ENCODE assay signal across 14 cellular contexts in the genomic region with DNA sequence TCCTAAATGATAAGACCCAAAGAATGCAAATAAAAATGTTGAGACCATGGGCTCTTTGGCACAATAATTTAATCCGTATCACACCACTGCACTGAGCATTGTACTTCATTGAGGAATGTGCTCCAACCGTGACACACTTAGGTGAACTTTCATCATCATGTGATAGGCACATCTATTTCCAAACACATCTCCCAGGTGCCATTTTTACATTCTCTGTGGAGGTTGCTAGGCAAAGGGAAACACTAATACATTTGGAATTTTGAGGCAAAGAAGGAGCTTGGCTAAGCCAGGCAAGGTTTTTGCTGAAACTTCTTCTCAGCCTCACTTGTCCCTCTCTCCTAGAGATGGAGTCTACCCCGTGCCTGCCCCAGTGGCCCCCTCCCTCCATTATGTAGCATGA.
DNase-seq lines count a peak whose midpoint lies in the region; ATAC-seq and TF ChIP-seq lines count a peak whose summit lies in the region.
"Had no signal": no experiment of that assay in that cellular context is flagged by ENCODE, and none has a peak within 500 bp of the region (broad histone marks: within the 10 kb centered on the region; RNA-seq: fewer than 3 reads in every experiment).

No MANE protein-coding gene starts in this region.

- no peak overlapping the region for H3K23ac ChIP-seq in IMR-90 (ENCODE audit: low read depth, low read length)

- H3K4me1 ChIP-seq in IMR-90 (ENCODE audit: control insufficient read depth, insufficient read depth, low read length) = peaks cover 5% of the 10 kb centered on the region
- no peaks in the 10 kb centered on the region for H3K4me1 ChIP-seq in naive thymus-derived CD4-positive, alpha-beta T cell (ENCODE audit: control insufficient read depth in 2 of 2, insufficient read depth in 2 of 2, low read length in 2 of 2)
- H3K4me1 ChIP-seq: right lobe of liver had no signal

- H3K4me3 ChIP-seq in IMR-90 (ENCODE audit: insufficient read depth, low read depth, low read length) (no peak overlapping the region), astrocyte of the cerebellum (ENCODE audit: low read depth, low read length) (no peak overlapping the region)
- no peak overlapping the region for H3K4me3 ChIP-seq in naive thymus-derived CD4-positive, alpha-beta T cell (ENCODE audit: low read length)
- H3K4me3 ChIP-seq: adrenal gland, right lobe of liver had no signal

- H2AFZ ChIP-seq in IMR-90 (replicated peaks; ENCODE audit: low read length, poor library complexity) = no peak overlapping the region

- CTCF ChIA-PET in IMR-90 (lab: Yijun Ruan, JAX) = interaction anchor here (0.6 to 1.1 kb wide), 2 partner anchors 9 to 296 kb away, joined by 3 to 4 read pairs; no protein-coding TSS in a partner anchor
- CTCF ChIA-PET in naive thymus-derived CD4-positive, alpha-beta T cell (lab: Charles Lee) = no interaction called here

- H3K27me3 ChIP-seq in IMR-90 (ENCODE audit: control insufficient read depth, insufficient read depth, low read length) = no peaks in the 10 kb centered on the region; the same call in 1 of the 2 replicates
- no peaks in the 10 kb centered on the region for H3K27me3 ChIP-seq in naive thymus-derived CD4-positive, alpha-beta T cell (ENCODE audit: control insufficient read depth in 2 of 2, insufficient read depth in 2 of 2, low read length in 2 of 2)
- H3K27me3 ChIP-seq: adrenal gland, right lobe of liver had no signal

- H3K4me2 ChIP-seq in IMR-90 (ENCODE audit: low read depth, low read length) = no peak overlapping the region

- no peaks in the 10 kb centered on the region for H3K79me1 ChIP-seq in IMR-90 (ENCODE audit: low read depth in 1 of 2, low read length in 2 of 2)

- H3K9me3 Mint-ChIP-seq in naive thymus-derived CD4-positive, alpha-beta T cell = peaks cover 0 to 3% (median 0%) of the 10 kb centered on the region in 11 donors
- H3K9me3 Mint-ChIP-seq: dendritic cell treated with granulocyte-macrophage colony-stimulating factor and Interleukin-4, amounts not matched to agents 40 ng/mL and 50 ng/mL, for 4 days had no signal

- H2BK15ac ChIP-seq in IMR-90 (ENCODE audit: low read depth, low read length) = no peak overlapping the region; the same call in 2 of the 3 replicates

- no peak overlapping the region for H4K5ac ChIP-seq in IMR-90 (ENCODE audit: low read depth, low read length)

- H3K18ac ChIP-seq in IMR-90 (ENCODE audit: low read depth, low read length) = no peak overlapping the region

- POLR2A ChIA-PET in IMR-90 (lab: Charles Lee; ENCODE audit: unreplicated experiment) = no interaction called here
- POLR2A ChIA-PET in naive thymus-derived CD4-positive, alpha-beta T cell (lab: Charles Lee) = no interaction called here

- no peak overlapping the region for H3K27ac ChIP-seq in IMR-90 (ENCODE audit: insufficient read depth, low read length)
- H3K27ac ChIP-seq in naive thymus-derived CD4-positive, alpha-beta T cell (ENCODE audit: low read depth, low read length) = no peak overlapping the region
- H3K27ac ChIP-seq: adrenal gland, right lobe of liver had no signal

- no peak overlapping the region for H3K9ac ChIP-seq in IMR-90 (ENCODE audit: low read depth, low read length)

- H2BK20ac ChIP-seq in IMR-90 (ENCODE audit: low read depth, low read length) = peak overlapping the region; percentile 76; the same call in 1 of the 2 replicates

- no peak overlapping the region for H3K4me3 Mint-ChIP-seq in naive thymus-derived CD4-positive, alpha-beta T cell
- H3K4me3 Mint-ChIP-seq: dendritic cell treated with granulocyte-macrophage colony-stimulating factor and Interleukin-4, amounts not matched to agents 40 ng/mL and 50 ng/mL, for 4 days had no signal

- DNase-seq in AG08395 (ENCODE audit: low spot score) (peak; percentile 77), IMR-90 (peak; percentile 68), astrocyte of the cerebellum (ENCODE audit: low read depth) (peak; percentile 37), iris pigment epithelial cell (ENCODE audit: low read depth) (peak; percentile 41), NCI-H1930 (lab: John Stamatoyannopoulos, UW) (no peak), NCI-H2107 treated with DMSO at 0.1 percent for 48 hours (lab: John Stamatoyannopoulos, UW; ENCODE audit: unreplicated experiment) (no peak)
- DNase-seq in naive thymus-derived CD4-positive, alpha-beta T cell = no peak
- DNase-seq: activated CD4-positive, alpha-beta T cell treated with anti-CD3 and anti-CD28 coated beads, Interleukin-2, amount 50 U/mL, for 4 hours; activated T-cell treated with anti-CD3 and anti-CD28 coated beads, Interleukin-2, amount 50 U/mL, for 48 hours; adrenal gland; Calu3; right lobe of liver had no signal

- H3K9me1 ChIP-seq in IMR-90 (ENCODE audit: insufficient read depth, low read length) = peaks cover 11% of the 10 kb centered on the region; the same call in 1 of the 2 replicates

- peak overlapping the region; percentile 61; the same call in 1 of the 2 replicates for H2AK5ac ChIP-seq in IMR-90 (ENCODE audit: low read depth, low read length)

- H3K4me1 Mint-ChIP-seq in naive thymus-derived CD4-positive, alpha-beta T cell = no peaks in the 10 kb centered on the region

- no CpG with 5 or more reads among the region's 3 CpGs for WGBS in IMR-90 (ENCODE audit: extremely low coverage in 2 of 2, insufficient read length in 1 of 2), 2 experiments

- no peak overlapping the region for H3K56ac ChIP-seq in IMR-90 (ENCODE audit: extremely low read depth, insufficient read depth, low read length)

- H3K27ac Mint-ChIP-seq in naive thymus-derived CD4-positive, alpha-beta T cell = no peak overlapping the region
- H3K27ac Mint-ChIP-seq: dendritic cell treated with granulocyte-macrophage colony-stimulating factor and Interleukin-4, amounts not matched to agents 40 ng/mL and 50 ng/mL, for 4 days had no signal

- H3K27me3 Mint-ChIP-seq in naive thymus-derived CD4-positive, alpha-beta T cell = peaks cover 0 to 13% (median 12%) of the 10 kb centered on the region in 5 donors

- no peaks in the 10 kb centered on the region for H4K20me1 ChIP-seq in IMR-90 (ENCODE audit: insufficient read depth, low read length)

- peak overlapping the region; percentile 68 for H4K91ac ChIP-seq in IMR-90 (ENCODE audit: insufficient read depth, low read depth, low read length)

- H3K36me3 Mint-ChIP-seq in naive thymus-derived CD4-positive, alpha-beta T cell = no peaks in the 10 kb centered on the region

- H3K4ac ChIP-seq in IMR-90 (ENCODE audit: low read depth, low read length) = peak overlapping the region; percentile 36; the same call in 1 of the 2 replicates

- dilution Hi-C loops in IMR-90 (cut with HindIII; ENCODE audit: low sequenced_read_pairs, unreplicated experiment) = no loop called here

- TF ChIP-seq RAD21 in IMR-90 (IDR thresholded peaks at IDR 0.05; ENCODE audit: low read length) = no peak

- H2BK120ac ChIP-seq in IMR-90 (ENCODE audit: low read depth, low read length) = peak overlapping the region; percentile 7; the same call in 1 of the 2 replicates

- TF ChIP-seq POLR2A in IMR-90 (IDR thresholded peaks at IDR 0.05; ENCODE audit: low read depth, low read length) = no peak

- intact Hi-C loops in IMR-90 (cut with micrococcal nuclease) = loop anchor here (5.0 kb wide), 1 partner anchor 1038 kb away; no protein-coding TSS in a partner anchor
- intact Hi-C loops in naive thymus-derived CD4-positive, alpha-beta T cell (cut with micrococcal nuclease) = loop anchor here in 1 of 2 donors (10.0 kb wide), 1 partner anchor 326 kb away; no protein-coding TSS in a partner anchor

- no peak for TF ChIP-seq CTCF in IMR-90 (conservative IDR thresholded peaks at IDR 0.05; ENCODE audit: low read depth, low read length)
- TF ChIP-seq CTCF in astrocyte of the cerebellum (IDR thresholded peaks at IDR 0.05; ENCODE audit: low read depth, low read length, missing control alignments) = no peak

- H3K14ac ChIP-seq in IMR-90 (replicated peaks; ENCODE audit: low read depth, low read length) = no peak overlapping the region

- H3K36me3 ChIP-seq in IMR-90 (ENCODE audit: control insufficient read depth, insufficient read depth, low read length) = no peaks in the 10 kb centered on the region
- no peaks in the 10 kb centered on the region for H3K36me3 ChIP-seq in naive thymus-derived CD4-positive, alpha-beta T cell (ENCODE audit: control insufficient read depth in 2 of 3, insufficient read depth in 3 of 3, low read length in 3 of 3)
- H3K36me3 ChIP-seq: adrenal gland, right lobe of liver had no signal

- H4K8ac ChIP-seq in IMR-90 (ENCODE audit: low read depth in 2 of 2, low read length in 2 of 2) = no peak overlapping the region

- H3K9me3 ChIP-seq in IMR-90 (ENCODE audit: control insufficient read depth, insufficient read depth, low read length) = no peaks in the 10 kb centered on the region
- H3K9me3 ChIP-seq in naive thymus-derived CD4-positive, alpha-beta T cell (ENCODE audit: control insufficient read depth in 2 of 3, low read length in 3 of 3) = no peaks in the 10 kb centered on the region
- H3K9me3 ChIP-seq: adrenal gland, right lobe of liver had no signal

- in situ Hi-C loops in IMR-90 (cut with MboI; ENCODE audit: low sequenced_read_pairs) (loop anchor here (25.0 kb wide), 1 partner anchor 403 kb away; no protein-coding TSS in a partner anchor), astrocyte of the cerebellum (cut with HindIII; ENCODE audit: low sequenced_read_pairs) (loop anchor here (25.0 kb wide), 2 partner anchors 628 to 878 kb away; partner anchors contain the start of gene WNT5A)

- H2BK5ac ChIP-seq in IMR-90 (ENCODE audit: low read depth, low read length, poor library complexity, severe bottlenecking) = no peak overlapping the region

- H2AK9ac ChIP-seq in IMR-90 (replicated peaks; ENCODE audit: low read depth, low read length, poor library complexity) = peak overlapping the region; percentile 52

- ATAC-seq in IMR-90 (ENCODE audit: low read depth) (peak; percentile 50; the same call in 1 of the 2 replicates), HG03139 (IDR thresholded peaks at IDR 0.05; ENCODE audit: unreplicated experiment) (no peak)
- no peak for ATAC-seq in naive thymus-derived CD4-positive, alpha-beta T cell
- ATAC-seq: right lobe of liver had no signal

- no TSS peak for BruUV-seq in IMR-90 (replicated peaks; lab: Mats Ljungman, UMichigan)

TF ChIP-seq in IMR-90, 13 proteins besides CTCF, POLR2A, EP300 and RAD21 (continues in another document):
- TF ChIP-seq SMC3 (IDR thresholded peaks at IDR 0.05; ENCODE audit: low read depth, low read length) = no peak
- TF ChIP-seq USF2 (IDR thresholded peaks at IDR 0.05; ENCODE audit: low read depth, low read length) = peak; percentile 36; the same call in 1 of the 2 replicates
- TF ChIP-seq MAFK (IDR thresholded peaks at IDR 0.05; ENCODE audit: low read depth, low read length) = no peak
- no peak for TF ChIP-seq RFX5 (IDR thresholded peaks at IDR 0.05; ENCODE audit: low read depth, low read length)
- TF ChIP-seq CEBPB (IDR thresholded peaks at IDR 0.05; ENCODE audit: low read depth, low read length) = peak; percentile 41; the same call in 1 of the 2 replicates

Comparison
In these comparisons a context has a peak if more than half of its experiments do, and no peak if none do; other contexts are left out.
1. DNase-seq: peak in AG08395 (single experiment), IMR-90 (single experiment), astrocyte of the cerebellum (single experiment) and iris pigment epithelial cell (single experiment); none in naive thymus-derived CD4-positive, alpha-beta T cell (0 of 9), NCI-H1930 (0 of 2) and NCI-H2107 treated with DMSO at 0.1 percent for 48 hours (single experiment).